ENCODE assay signal across 17 cellular contexts in genomic region chr3:123301331-123302184, GRCh38.
A peak's percentile ranks its signal among the peaks of the same experiment; 100 is the strongest.
DNase-seq lines count a peak whose midpoint lies in the region; ATAC-seq and TF ChIP-seq lines count a peak whose summit lies in the region.
"Had no signal": no experiment of that assay in that cellular context is flagged by ENCODE, and none has a peak within 500 bp of the region (broad histone marks: within the 10 kb centered on the region; RNA-seq: fewer than 3 reads in every experiment).

No MANE protein-coding gene starts in this region.

- H3K4me1 ChIP-seq in left ventricle myocardium inferior = peaks cover 53% of the 10 kb centered on the region

- no peaks in the 10 kb centered on the region for H3K4me1 Mint-ChIP-seq in osteocyte (ENCODE audit: unreplicated experiment)
- H3K4me1 Mint-ChIP-seq: IgD-negative memory B cell had no signal

- H3K27me3 Mint-ChIP-seq in osteocyte (ENCODE audit: unreplicated experiment) = peaks cover 5% of the 10 kb centered on the region

- peaks cover 88% of the 10 kb centered on the region for H3K36me3 ChIP-seq in left ventricle myocardium inferior

- DNase-seq in left ventricle myocardium inferior (no peak), left ventricle myocardium superior (no peak), caudate nucleus (lab: John Stamatoyannopoulos, UW) (no peak), left colon (no peak), osteocyte (ENCODE audit: extremely low spot score, unreplicated experiment) (no peak), SHP77 treated with DMSO at 0.1 percent for 48 hours (lab: John Stamatoyannopoulos, UW) (no peak), DMS53 (lab: John Stamatoyannopoulos, UW) (no peak), inferior parietal cortex (ENCODE audit: extremely low spot score) (no peak)
- DNase-seq: COR-L47; DMS153; H7; NCI-H1105 treated with DMSO at 0.1 percent for 48 hours; NCI-H1930; NCI-H446; NK-92 treated with Interleukin-12 subunit alpha and Interleukin-12 subunit beta, amount 100 ng/mL, for 24 hours; PC-9 had no signal

- no peaks in the 10 kb centered on the region for H3K27me3 ChIP-seq in left ventricle myocardium inferior (ENCODE audit: low read depth)

- no peak for TF ChIP-seq CTCF in left ventricle myocardium inferior (IDR thresholded peaks at IDR 0.05; ENCODE audit: borderline replicate concordance)
- TF ChIP-seq CTCF in osteocyte (IDR thresholded peaks at IDR 0.05) = no peak

- H3K27ac ChIP-seq in left ventricle myocardium inferior (replicated peaks) = peak overlapping the region; percentile 45
- peak overlapping the region; percentile 58 for H3K27ac ChIP-seq in caudate nucleus (ENCODE audit: low read depth, low read length)
- H3K27ac ChIP-seq: PC-9 had no signal

- no peak overlapping the region for H3K4me3 ChIP-seq in left ventricle myocardium inferior
- H3K4me3 ChIP-seq: PC-9 had no signal

- no peak overlapping the region for H3K4me3 Mint-ChIP-seq in osteocyte (ENCODE audit: unreplicated experiment)
- H3K4me3 Mint-ChIP-seq: IgD-negative memory B cell had no signal

- no peaks in the 10 kb centered on the region for H3K9me3 Mint-ChIP-seq in osteocyte (ENCODE audit: unreplicated experiment)
- H3K9me3 Mint-ChIP-seq: IgD-negative memory B cell had no signal

- H3K27ac Mint-ChIP-seq in osteocyte (ENCODE audit: unreplicated experiment) = no peak overlapping the region
- H3K27ac Mint-ChIP-seq: IgD-negative memory B cell had no signal

- ATAC-seq in left ventricle myocardium superior (no peak), left colon (peak; percentile 20)

- intact Hi-C loops in left ventricle myocardium inferior (cut with micrococcal nuclease) (no loop called here), left ventricle myocardium superior (cut with micrococcal nuclease) (no loop called here), left colon (cut with DNase I, micrococcal nuclease) (no loop called here)

- no peaks in the 10 kb centered on the region for H3K9me3 ChIP-seq in left ventricle myocardium inferior (replicated peaks)

- peaks cover 2% of the 10 kb centered on the region for H3K36me3 Mint-ChIP-seq in osteocyte (ENCODE audit: unreplicated experiment)
